ENCODE assay signal across 1 cellular context in genomic region chr5:176447538-176447981, GRCh38.
TF ChIP-seq lines count a peak whose summit lies in the region.

No MANE protein-coding gene starts in this region.

TF ChIP-seq in HCT116, 20 proteins besides CTCF, POLR2A, EP300 and RAD21 (continued from another document):
- TF ChIP-seq ZBTB33 (IDR thresholded peaks at IDR 0.05; ENCODE audit: extremely low read depth, insufficient replicate concordance, low read length) (no peak), SP1 (IDR thresholded peaks at IDR 0.05; ENCODE audit: low read depth) (no peak), CBX3 (IDR thresholded peaks at IDR 0.05; ENCODE audit: low read depth) (no peak), EZH2 (IDR thresholded peaks at IDR 0.05) (no peak), MAX (IDR thresholded peaks at IDR 0.05) (no peak), POLR2AphosphoS5 (IDR thresholded peaks at IDR 0.05; ENCODE audit: low read depth, low read length) (no peak)
